In the genomic region with DNA sequence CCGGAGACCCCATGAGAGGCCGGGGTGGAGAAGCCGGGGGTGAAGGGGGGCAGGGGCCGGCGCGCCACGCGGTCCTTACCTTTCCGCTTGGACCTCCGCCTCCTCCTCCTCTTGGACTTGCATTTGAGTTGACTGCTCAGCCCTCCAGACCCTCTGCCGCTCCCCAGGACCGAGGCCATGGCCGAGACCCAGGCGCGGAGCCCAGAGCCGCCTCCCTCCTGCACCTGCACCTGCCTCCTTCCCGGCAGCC, we compare ENCODE assay signal across 12 cellular contexts. TPM values are rescaled to one million over a fixed set of nuclear protein-coding genes. Genes with fewer than 3 reads are reported as not detected.
DNase-seq lines count a peak whose midpoint lies in the region; TF ChIP-seq lines count a peak whose summit lies in the region.
"Had no signal": no experiment of that assay in that cellular context is flagged by ENCODE, and none has a peak within 500 bp of the region (broad histone marks: within the 10 kb centered on the region; RNA-seq: fewer than 3 reads in every experiment).

No MANE protein-coding gene starts in this region.

- H3K27me3 Mint-ChIP-seq in Caco-2 (ENCODE audit: insufficient read depth, unreplicated experiment) (peaks cover 51% of the 10 kb centered on the region), neural crest cell (ENCODE audit: low read depth) (peaks cover 89% of the 10 kb centered on the region)

- no peak overlapping the region for H3K4me3 ChIP-seq in Caco-2 (ENCODE audit: low read depth, low read length)
- H3K4me3 ChIP-seq in HEK293 (ENCODE audit: low read depth, low read length): peak overlapping the region; percentile 44
- peak overlapping the region; percentile 39 for H3K4me3 ChIP-seq in coronary artery
- H3K4me3 ChIP-seq in sigmoid colon: peak overlapping the region in 2 of 4 donors; percentile 22 to 32

- peaks cover 5% of the 10 kb centered on the region; the same call in 1 of the 2 replicates for H3K27me3 ChIP-seq in Caco-2 (replicated peaks; ENCODE audit: control insufficient read depth, insufficient read depth, low read length)
- H3K27me3 ChIP-seq in sigmoid colon: peaks cover 9 to 90% (median 35%) of the 10 kb centered on the region in 3 donors

- TF ChIP-seq CTCF in Caco-2 (IDR thresholded peaks at IDR 0.05; ENCODE audit: insufficient read depth in 1 of 2, low read depth in 1 of 2, low read length in 1 of 2, severe bottlenecking in 1 of 2, unreplicated experiment in 1 of 2) (no peak), HEK293 (tag by site-specific recombination; IDR thresholded peaks at IDR 0.05) (no peak), coronary artery (IDR thresholded peaks at IDR 0.05) (no peak), neural crest cell (conservative IDR thresholded peaks at IDR 0.05) (no peak), sigmoid colon (IDR thresholded peaks at IDR 0.05) (no peak)

- POLR2A ChIA-PET in Caco-2 (lab: Charles Lee): no interaction called here
- POLR2A ChIA-PET in HEK293 (lab: Yijun Ruan, JAX): interaction anchor here (0.6 to 1.5 kb wide), 3 partner anchors 21 to 331 kb away, joined by 3 to 4 read pairs (median 4); no protein-coding TSS in a partner anchor

- TF ChIP-seq POLR2A in sigmoid colon (IDR thresholded peaks at IDR 0.05): no peak

- no peaks in the 10 kb centered on the region for H3K36me3 Mint-ChIP-seq in Caco-2 (ENCODE audit: insufficient read depth, unreplicated experiment)
- H3K36me3 Mint-ChIP-seq in neural crest cell (ENCODE audit: low read depth): no peaks in the 10 kb centered on the region
- H3K36me3 Mint-ChIP-seq: CD4-positive, CD25-positive, alpha-beta regulatory T cell had no signal

- DNase-seq in Caco-2 (no peak), coronary artery (ENCODE audit: low spot score) (no peak), neural crest cell (ENCODE audit: low read depth, low spot score) (no peak), Kasumi-1 (lab: John Stamatoyannopoulos, UW) (no peak), CD1c-positive myeloid dendritic cell (ENCODE audit: extremely low spot score) (no peak), sigmoid colon (no peak), SHP77 treated with DMSO at 0.1 percent for 48 hours (lab: John Stamatoyannopoulos, UW) (no peak)
- DNase-seq: activated CD4-positive, alpha-beta T cell treated with anti-CD3 and anti-CD28 coated beads, Interleukin-2, amount 50 U/mL, for 1 hour had no signal

- no peak for TF ChIP-seq EP300 in sigmoid colon (IDR thresholded peaks at IDR 0.05)

- H3K27ac ChIP-seq in HEK293 (ENCODE audit: extremely low read depth, low read depth, low read length): no peak overlapping the region; the same call in 1 of the 2 replicates
- H3K27ac ChIP-seq in coronary artery: no peak overlapping the region
- no peak overlapping the region for H3K27ac ChIP-seq in sigmoid colon
- H3K27ac ChIP-seq: RWPE1 had no signal

- H3K4me3 Mint-ChIP-seq in Caco-2 (ENCODE audit: unreplicated experiment) (peak overlapping the region; percentile 61), neural crest cell (peak overlapping the region; percentile 92)

- H3K36me3 ChIP-seq in Caco-2 (ENCODE audit: control insufficient read depth, insufficient read depth, low read length) (no peaks in the 10 kb centered on the region), HEK293 (ENCODE audit: control insufficient read depth in 2 of 2, insufficient read depth in 1 of 2, low read length in 2 of 2) (no peaks in the 10 kb centered on the region), sigmoid colon (no peaks in the 10 kb centered on the region)

- H3K27ac Mint-ChIP-seq in Caco-2 (ENCODE audit: unreplicated experiment): no peak overlapping the region
- no peak overlapping the region for H3K27ac Mint-ChIP-seq in neural crest cell (ENCODE audit: unreplicated experiment)
- H3K27ac Mint-ChIP-seq: CD4-positive, CD25-positive, alpha-beta regulatory T cell had no signal

- intact Hi-C loops in Caco-2 (cut with micrococcal nuclease; ENCODE audit: unreplicated experiment) (no loop called here), sigmoid colon (cut with DNase I) (no loop called here)

- H3K4me1 Mint-ChIP-seq in Caco-2 (ENCODE audit: low read depth, unreplicated experiment): no peaks in the 10 kb centered on the region
- H3K4me1 Mint-ChIP-seq in neural crest cell: peaks cover 18% of the 10 kb centered on the region

- BruUV-seq in Caco-2 (replicated peaks; lab: Mats Ljungman, UMichigan): no TSS peak

- H3K4me1 ChIP-seq in Caco-2 (no peaks in the 10 kb centered on the region), HEK293 (ENCODE audit: control insufficient read depth, insufficient read depth, low read length) (no peaks in the 10 kb centered on the region), sigmoid colon (peaks cover 0 to 18% (median 9%) of the 10 kb centered on the region in 4 donors)

- no peaks in the 10 kb centered on the region for H3K9me3 Mint-ChIP-seq in Caco-2 (ENCODE audit: unreplicated experiment)
- H3K9me3 Mint-ChIP-seq in neural crest cell: no peaks in the 10 kb centered on the region
- H3K9me3 Mint-ChIP-seq: CD4-positive, CD25-positive, alpha-beta regulatory T cell had no signal

- CTCF ChIA-PET in Caco-2 (lab: Charles Lee): no interaction called here
- CTCF ChIA-PET in HEK293 (lab: Yijun Ruan, JAX): interaction anchor here (0.8 kb wide), 1 partner anchor 13 kb away, joined by 3 read pairs; no protein-coding TSS in a partner anchor

- WGBS in sigmoid colon, 2 donors: 1 to 6% methylated on average over 17 of the region's 17 CpGs

- H3K9me3 ChIP-seq in Caco-2 (no peaks in the 10 kb centered on the region), HEK293 (ENCODE audit: control insufficient read depth, insufficient read depth, low read depth, low read length) (no peaks in the 10 kb centered on the region), sigmoid colon (no peaks in the 10 kb centered on the region)

TF ChIP-seq in HEK293, 187 proteins besides CTCF, POLR2A, EP300 and RAD21:
- no peak for TF ChIP-seq ZNF416 (tag by site-specific recombination; IDR thresholded peaks at IDR 0.05)
- TF ChIP-seq ZNF677 (tag by site-specific recombination; IDR thresholded peaks at IDR 0.05): no peak
- TF ChIP-seq ZNF571 (tag by site-specific recombination; IDR thresholded peaks at IDR 0.05): no peak
- no peak for TF ChIP-seq ZNF311 (tag by site-specific recombination; IDR thresholded peaks at IDR 0.05; ENCODE audit: borderline replicate concordance)
- no peak for TF ChIP-seq OVOL3 (tag by site-specific recombination; IDR thresholded peaks at IDR 0.05)
- TF ChIP-seq ZNF335 (tag by site-specific recombination; conservative IDR thresholded peaks at IDR 0.05): no peak
- TF ChIP-seq ZNF621 (tag by site-specific recombination; IDR thresholded peaks at IDR 0.05): no peak
- TF ChIP-seq ZNF560 (tag by site-specific recombination; IDR thresholded peaks at IDR 0.05; ENCODE audit: borderline replicate concordance): no peak
- TF ChIP-seq KLF10 (tag by site-specific recombination; IDR thresholded peaks at IDR 0.05): no peak
- TF ChIP-seq ZNF670 (tag by site-specific recombination; IDR thresholded peaks at IDR 0.05; ENCODE audit: low read depth): no peak
- no peak for TF ChIP-seq KLF17 (tag by site-specific recombination; IDR thresholded peaks at IDR 0.05)
- no peak for TF ChIP-seq ZNF174 (tag by site-specific recombination; IDR thresholded peaks at IDR 0.05)

RNA-seq across cellular contexts. Expression of gene ADARB2, which starts 0.4 kb away (rescaled TPM):
- total RNA-seq in Caco-2 (2022) (0.27 and 0.42 TPM in 2 replicates), neural crest cell (1.6 and 1.8 TPM in 2 replicates), sigmoid colon (1 to 10 TPM; 3.2 to 5.9 (median 4.5) TPM)
- under 1 TPM in 2 of 3 donors, not detected in 1; 0.60 to 0.98 TPM for polyA plus RNA-seq in sigmoid colon
- total RNA-seq: fibroblast of lung had no signal
- polyA plus RNA-seq: fibroblast of lung had no signal
